Comparison of ENCODE assay signal across 17 cellular contexts in genomic region chr1:186236921-186237320, GRCh38. TPM values are rescaled to one million over a fixed set of nuclear protein-coding genes. Genes with fewer than 3 reads are reported as not detected.
A peak's percentile ranks its signal among the peaks of the same experiment; 100 is the strongest.
DNase-seq lines count a peak whose midpoint lies in the region; ATAC-seq and TF ChIP-seq lines count a peak whose summit lies in the region.
"Had no signal": no experiment of that assay in that cellular context is flagged by ENCODE, and none has a peak within 500 bp of the region (broad histone marks: within the 10 kb centered on the region; RNA-seq: fewer than 3 reads in every experiment).

No MANE protein-coding gene starts in this region.

- WGBS in body of pancreas, 2 donors: 72 to 84% methylated on average over 3 of the region's 3 CpGs

- intact Hi-C loops in body of pancreas (cut with DNase I): no loop called here

- no peak overlapping the region for H3K4me3 ChIP-seq in body of pancreas
- H3K4me3 ChIP-seq: sigmoid colon had no signal

- no peaks in the 10 kb centered on the region for H3K9me3 ChIP-seq in body of pancreas
- H3K9me3 ChIP-seq: sigmoid colon had no signal

- TF ChIP-seq CTCF in body of pancreas (IDR thresholded peaks at IDR 0.05): no peak

- H3K4me1 ChIP-seq in body of pancreas: no peaks in the 10 kb centered on the region
- H3K4me1 ChIP-seq: sigmoid colon had no signal

- H3K27me3 ChIP-seq in body of pancreas: no peaks in the 10 kb centered on the region
- H3K27me3 ChIP-seq: sigmoid colon had no signal

- no peak for TF ChIP-seq POLR2A in body of pancreas (IDR thresholded peaks at IDR 0.05)

- ATAC-seq in body of pancreas: no peak
- no peak for ATAC-seq in GM19455 (IDR thresholded peaks at IDR 0.05; ENCODE audit: unreplicated experiment)
- ATAC-seq in HG02571 (IDR thresholded peaks at IDR 0.05; ENCODE audit: unreplicated experiment): no peak
- ATAC-seq: activated T-cell treated with anti-CD3 and anti-CD28 coated beads, Interleukin-2, amount 50 U/mL, for 4 hours; Right ventricle myocardium inferior; WTC11 had no signal

- DNase-seq in DMS53 (lab: John Stamatoyannopoulos, UW) (peak; percentile 59), DMS53 treated with DMSO at 0.1 percent for 48 hours (lab: John Stamatoyannopoulos, UW; ENCODE audit: unreplicated experiment) (no peak), SW 1271 (lab: John Stamatoyannopoulos, UW) (peak; percentile 27 to 77), fibroblast of the conjunctiva (ENCODE audit: low read depth) (peak; percentile 43), body of pancreas (no peak)
- DNase-seq in stimulated activated naive CD4-positive, alpha-beta T cell treated with Interleukin-2 at 50 U/mL for 16 hours (lab: John Stamatoyannopoulos, UW): no peak
- DNase-seq: activated T-cell treated with anti-CD3 and anti-CD28 coated beads, Interleukin-2, amount 50 U/mL, for 4 hours; hypothalamus; NCI-H2171; sigmoid colon had no signal

- no peaks in the 10 kb centered on the region for H3K36me3 ChIP-seq in body of pancreas (replicated peaks in 1 of 2; ENCODE audit: insufficient read depth in 1 of 2, low read depth in 2 of 2)
- H3K36me3 ChIP-seq: sigmoid colon had no signal

- H3K27ac ChIP-seq in body of pancreas: no peak overlapping the region
- H3K27ac ChIP-seq: 22Rv1, KMS-11, sigmoid colon had no signal

RNA-seq across cellular contexts. Expression of gene PRG4, which starts 59.2 kb away (rescaled TPM):
- total RNA-seq in body of pancreas: under 1 TPM; 0.52 to 0.99 TPM
- total RNA-seq: cerebellum had no signal

Comparison
In these comparisons a context has a peak if more than half of its experiments do, and no peak if none do; other contexts are left out.
1. DNase-seq: peak in DMS53 (single experiment), SW 1271 (2 of 2) and fibroblast of the conjunctiva (single experiment); none in DMS53 treated with DMSO at 0.1 percent for 48 hours (single experiment), body of pancreas (0 of 4) and stimulated activated naive CD4-positive, alpha-beta T cell treated with Interleukin-2 at 50 U/mL for 16 hours (single experiment).